8 cellular contexts compared by ENCODE assay signal in genomic region chrX:110437686-110438085, GRCh38.
"Had no signal": no experiment of that assay in that cellular context is flagged by ENCODE, and none has a peak within 500 bp of the region (broad histone marks: within the 10 kb centered on the region; RNA-seq: fewer than 3 reads in every experiment).

No MANE protein-coding gene starts in this region.

- H3K9me3 ChIP-seq: HAP-1 had no signal

- H3K9me3 Mint-ChIP-seq: HFFc6, IgD-negative memory B cell had no signal

- H3K27ac ChIP-seq: HL-60 had no signal

- DNase-seq: GOT3, H7, HFFc6, KBM-7 had no signal

- H3K36me3 ChIP-seq: HAP-1 had no signal

- H3K27ac Mint-ChIP-seq: HFFc6, IgD-negative memory B cell had no signal

- H3K36me3 Mint-ChIP-seq: IgD-negative memory B cell had no signal

- FAIRE-seq: HepG2 had no signal

- H3K4me3 ChIP-seq: HAP-1 had no signal

- H3K4me1 Mint-ChIP-seq: IgD-negative memory B cell had no signal

- H3K4me3 Mint-ChIP-seq: HFFc6, IgD-negative memory B cell had no signal
